ENCODE assay signal across 18 cellular contexts in the genomic region with DNA sequence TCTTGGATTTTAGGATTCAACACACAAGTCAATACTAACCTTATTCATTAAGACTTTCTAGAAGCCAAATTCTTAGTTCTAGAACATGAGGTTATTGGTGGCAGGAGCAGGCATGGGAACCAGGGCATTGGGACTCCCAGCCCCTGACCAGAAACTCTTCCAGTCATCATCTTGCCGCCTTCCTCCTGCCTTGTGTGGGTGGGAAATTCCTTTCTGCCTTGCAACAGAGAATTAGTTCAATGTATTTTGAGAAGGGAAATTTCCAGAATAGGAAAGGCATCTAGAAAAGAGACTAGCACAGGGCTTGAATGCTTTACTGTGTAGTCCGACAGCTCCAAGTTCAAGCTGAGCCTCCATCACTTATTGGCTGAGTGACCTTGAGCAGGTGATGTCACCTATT. TPM values are rescaled to one million over a fixed set of nuclear protein-coding genes. Genes with fewer than 3 reads are reported as not detected.
"Had no signal": no experiment of that assay in that cellular context is flagged by ENCODE, and none has a peak within 500 bp of the region (broad histone marks: within the 10 kb centered on the region; RNA-seq: fewer than 3 reads in every experiment).

No MANE protein-coding gene starts in this region.

- ATAC-seq: natural killer cell; stimulated activated memory B cell treated with anti-CD40 and anti-IgM and Interleukin-4, amounts not matched to agents 10 μg/mL and 1 μg/mL and 100 μg/mL, for 72 hours had no signal

- H3K36me3 ChIP-seq: right atrium auricular region, sigmoid colon, transverse colon had no signal

- H2AFZ ChIP-seq: hepatocyte had no signal

- H3K4me3 ChIP-seq: esophagus squamous epithelium, hepatocyte, right atrium auricular region, sigmoid colon, transverse colon had no signal

- H3K79me2 ChIP-seq: hepatocyte had no signal

- H3K4me1 ChIP-seq: right atrium auricular region had no signal

- DNase-seq: central memory CD4-positive, alpha-beta T cell; effector memory CD4-positive, alpha-beta T cell; esophagus squamous epithelium; foreskin fibroblast; head of caudate nucleus; natural killer cell; sigmoid colon; small intestine; stimulated activated CD4-positive, alpha-beta T cell treated with anti-CD3 and anti-CD28 coated beads, Interleukin-4, amount 100 ng/mL, for 24 hours; transverse colon had no signal

- H3K4me2 ChIP-seq: hepatocyte had no signal

- H3K27ac ChIP-seq: hepatocyte, right atrium auricular region, sigmoid colon, transverse colon had no signal

- H3K27me3 ChIP-seq: esophagus squamous epithelium, right atrium auricular region, sigmoid colon, transverse colon had no signal

- H3K9me3 ChIP-seq: esophagus squamous epithelium, right atrium auricular region, sigmoid colon, transverse colon had no signal

RNA-seq across cellular contexts. Expression of gene GRHL3, which starts 8.7 kb away (rescaled TPM):
- total RNA-seq: lung microvascular endothelial cell, mesenteric fat pad, myocyte, natural killer cell, osteocyte, pulmonary artery endothelial cell, sigmoid colon, transverse colon had no signal
